In genomic region chr14:29459967-29460366, GRCh38 we compare ENCODE assay signal across 31 cellular contexts.
"Had no signal": no experiment of that assay in that cellular context is flagged by ENCODE, and none has a peak within 500 bp of the region (broad histone marks: within the 10 kb centered on the region; RNA-seq: fewer than 3 reads in every experiment).

No MANE protein-coding gene starts in this region.

- H3K4me2 ChIP-seq: hepatocyte had no signal

- H3K4me3 ChIP-seq: adrenal gland, esophagus muscularis mucosa, gastrocnemius medialis, heart right ventricle, hepatocyte had no signal

- H2AFZ ChIP-seq: hepatocyte had no signal

- H3K9me3 ChIP-seq: adrenal gland, esophagus muscularis mucosa, gastrocnemius medialis, heart right ventricle had no signal

- H3K27me3 ChIP-seq: adrenal gland, brain microvascular endothelial cell, esophagus muscularis mucosa, foreskin keratinocyte, gastrocnemius medialis had no signal

- H3K27ac ChIP-seq: adrenal gland, brain microvascular endothelial cell, esophagus muscularis mucosa, foreskin keratinocyte, gastrocnemius medialis, heart right ventricle, hepatocyte, WERI-Rb-1 had no signal

- H3K79me2 ChIP-seq: hepatocyte had no signal

- H3K36me3 ChIP-seq: adrenal gland, brain microvascular endothelial cell, esophagus muscularis mucosa, gastrocnemius medialis, heart right ventricle, WERI-Rb-1 had no signal

- DNase-seq: activated B cell treated with CpG ODN at 0.5 μM for 24 hours; activated CD4-positive, alpha-beta T cell treated with anti-CD3 and anti-CD28 coated beads for 48 hours; activated CD4-positive, alpha-beta T cell treated with anti-CD3 and anti-CD28 coated beads, Interleukin-2, amount 50 U/mL, for 1 hour; activated CD4-positive, alpha-beta T cell treated with anti-CD3 and anti-CD28 coated beads, Interleukin-2, amount 50 U/mL, for 48 hours; activated CD8-positive, alpha-beta memory T cell treated with anti-CD3 and anti-CD28 coated beads, Interleukin-2, amount 10 ng/mL, durations not matched to agents 7 days and 5 days; activated CD8-positive, alpha-beta memory T cell treated with anti-CD3 and anti-CD28 coated beads, Interleukin-2, amount 50 U/mL, for 4 hours; activated CD8-positive, alpha-beta T cell treated with anti-CD3 and anti-CD28 coated beads, Interleukin-2, amount 10 ng/mL, durations not matched to agents 7 days and 5 days; activated effector memory CD4-positive, alpha-beta T cell treated with anti-CD3 and anti-CD28 coated beads, Interleukin-2, amount 50 U/mL, for 16 hours; activated naive CD4-positive, alpha-beta T cell treated with anti-CD3 and anti-CD28 coated beads for 36 hours; activated naive CD8-positive, alpha-beta T cell treated with anti-CD3 and anti-CD28 coated beads for 36 hours; activated naive CD8-positive, alpha-beta T cell treated with anti-CD3 and anti-CD28 coated beads, Interleukin-2, amount 50 U/mL, for 24 hours; activated T-cell treated with anti-CD3 and anti-CD28 coated beads, Interleukin-2, amount 50 U/mL, for 1 hour; activated T-cell treated with anti-CD3 and anti-CD28 coated beads, Interleukin-2, amount 50 U/mL, for 48 hours; adrenal gland; amygdala; aorta; brain microvascular endothelial cell; cortex of kidney; dermis blood vessel endothelial cell; effector CD4-positive, alpha-beta T cell; effector memory CD8-positive, alpha-beta T cell; erythroblast; foreskin keratinocyte; gastrocnemius medialis; glutamatergic neuron; heart right ventricle; T-helper 17 cell; T1000; WERI-Rb-1 had no signal

- H3K4me1 ChIP-seq: adrenal gland, esophagus muscularis mucosa, foreskin keratinocyte, gastrocnemius medialis, heart right ventricle had no signal
